25 cellular contexts compared by ENCODE assay signal in genomic region chr4:666822-667544, GRCh38. TPM values are rescaled to one million over a fixed set of nuclear protein-coding genes. Genes with fewer than 3 reads are reported as not detected.
DNase-seq lines count a peak whose midpoint lies in the region; ATAC-seq and TF ChIP-seq lines count a peak whose summit lies in the region.
"Had no signal": no experiment of that assay in that cellular context is flagged by ENCODE, and none has a peak within 500 bp of the region (broad histone marks: within the 10 kb centered on the region; RNA-seq: fewer than 3 reads in every experiment).

No MANE protein-coding gene starts in this region.

- peaks cover 0 to 18% of the 10 kb centered on the region in 2 donors for H3K4me1 ChIP-seq in right atrium auricular region
- H3K4me1 ChIP-seq in spleen: peaks cover 3 to 34% (median 19%) of the 10 kb centered on the region in 6 donors
- no peaks in the 10 kb centered on the region for H3K4me1 ChIP-seq in adrenal gland (replicated peaks in 1 of 2)
- H3K4me1 ChIP-seq: A549 had no signal

- H3K27ac ChIP-seq in right atrium auricular region (no peak overlapping the region), layer of hippocampus (ENCODE audit: low read depth, low read length) (peak overlapping the region; percentile 66), spleen (no peak overlapping the region), adrenal gland (no peak overlapping the region)
- H3K27ac ChIP-seq: A549, brain microvascular endothelial cell, hepatocyte, HL-60, tibial nerve had no signal

- intact Hi-C loops in Right ventricle myocardium superior (cut with DNase I): no loop called here
- intact Hi-C loops in spleen (cut with DNase I; ENCODE audit: low total_unique reads): no loop called here
- intact Hi-C loops in adrenal gland (cut with DNase I): no loop called here

- no peak for ATAC-seq in Right ventricle myocardium superior (ENCODE audit: poor library complexity)
- ATAC-seq: activated CD4-positive, CD25-positive, alpha-beta regulatory T cell treated with anti-CD3 and anti-CD28 coated beads, Interleukin-2, amount 50 U/mL, for 24 hours; activated CD8-positive, alpha-beta memory T cell treated with anti-CD3 and anti-CD28 coated beads, Interleukin-2, amount 10 ng/mL, durations not matched to agents 7 days and 5 days; HCT116; left colon; T-helper 17 cell had no signal

- H3K27me3 ChIP-seq in right atrium auricular region (no peaks in the 10 kb centered on the region), layer of hippocampus (ENCODE audit: control insufficient read depth, insufficient read depth, low read length) (no peaks in the 10 kb centered on the region), spleen (replicated peaks in 1 of 7) (no peaks in the 10 kb centered on the region), adrenal gland (peaks cover 6% of the 10 kb centered on the region)
- H3K27me3 ChIP-seq: hepatocyte had no signal

- 86 to 94% (median 89%) methylated on average over 19 to 28 of the region's 28 CpGs for WGBS in spleen, 5 donors
- WGBS in adrenal gland, 4 donors: 82 to 87% (median 83%) methylated on average over 10 to 28 of the region's 28 CpGs

- DNase-seq in Right ventricle myocardium superior (peak; percentile 39), right atrium auricular region (ENCODE audit: low spot score) (no peak), spleen (peak; percentile 75), pons (ENCODE audit: low spot score) (no peak), adrenal gland (no peak)
- DNase-seq: activated CD4-positive, alpha-beta T cell treated with anti-CD3 and anti-CD28 coated beads, Interleukin-2, amount 50 U/mL, for 4 hours; activated CD8-positive, alpha-beta memory T cell treated with anti-CD3 and anti-CD28 coated beads, Interleukin-2, amount 10 ng/mL, durations not matched to agents 7 days and 5 days; activated naive CD4-positive, alpha-beta T cell treated with Interleukin-2 at 50 U/mL for 16 hours; brain microvascular endothelial cell; CD4-positive, alpha-beta T cell; left colon; NCI-H1417; NCI-H2081; NCI-H526; PC-3; stimulated activated CD4-positive, alpha-beta T cell treated with anti-CD3 and anti-CD28 coated beads, Interleukin-4, amount 100 ng/mL, for 24 hours; T-helper 17 cell had no signal

- H3K9me3 ChIP-seq in right atrium auricular region (no peaks in the 10 kb centered on the region), spleen (no peaks in the 10 kb centered on the region), adrenal gland (replicated peaks in 1 of 3) (no peaks in the 10 kb centered on the region)
- H3K9me3 ChIP-seq: A549, tibial nerve had no signal

- H3K36me3 ChIP-seq in right atrium auricular region (peaks cover 14% of the 10 kb centered on the region), spleen (peaks cover 0 to 23% (median 16%) of the 10 kb centered on the region in 6 donors), adrenal gland (replicated peaks in 1 of 2) (peaks cover 0 to 12% of the 10 kb centered on the region in 2 donors)

- H3K4me3 ChIP-seq in right atrium auricular region (no peak overlapping the region), spleen (no peak overlapping the region), adrenal gland (no peak overlapping the region)
- H3K4me3 ChIP-seq: A549, hepatocyte, tibial nerve had no signal

- TF ChIP-seq POLR2A in spleen (IDR thresholded peaks at IDR 0.05) (no peak), adrenal gland (IDR thresholded peaks at IDR 0.05) (no peak)

- no peak for TF ChIP-seq CTCF in right atrium auricular region (IDR thresholded peaks at IDR 0.05)
- TF ChIP-seq CTCF in spleen (IDR thresholded peaks at IDR 0.05 in 8 of 11, conservative IDR thresholded peaks at IDR 0.05 in 3 of 11): no peak
- no peak for TF ChIP-seq CTCF in adrenal gland (IDR thresholded peaks at IDR 0.05)

RNA-seq across cellular contexts. Expression of gene ATP5ME, which starts 7.1 kb away (rescaled TPM):
- total RNA-seq in Right ventricle myocardium superior: 1,145 TPM
- total RNA-seq in right atrium auricular region: 100 to 1,000 TPM in 1 of 2 donors, 10 to 100 TPM in 1; 85.1 to 265 TPM
- total RNA-seq in spleen: 100 to 1,000 TPM in 4 of 7 donors, 10 to 100 TPM in 3; 51.7 to 187 (median 160) TPM
- 100 to 1,000 TPM; 444 to 497 (median 461) TPM for polyA plus RNA-seq in spleen
- 100 to 1,000 TPM in 6 of 8 donors, 10 to 100 TPM in 2; 43.4 to 375 (median 296) TPM for total RNA-seq in adrenal gland
- polyA plus RNA-seq in adrenal gland: 1,000 to 10,000 TPM in 1 of 3 donors, 100 to 1,000 TPM in 2; 501 to 1,353 (median 885) TPM

RNA-seq across cellular contexts. Expression of gene MYL5, which starts 7.4 kb away (rescaled TPM):
- total RNA-seq in Right ventricle myocardium superior: 3.7 TPM
- total RNA-seq in right atrium auricular region: 1 to 10 TPM; 3.2 to 3.6 TPM
- total RNA-seq in spleen: 10 to 100 TPM in 6 of 7 donors, 1 to 10 TPM in 1; 9.2 to 28.2 (median 14.6) TPM
- polyA plus RNA-seq in spleen: 10 to 100 TPM; 18.9 to 32.6 (median 20.0) TPM
- total RNA-seq in adrenal gland: 10 to 100 TPM in 7 of 8 donors, 1 to 10 TPM in 1; 5.9 to 31.7 (median 18.7) TPM
- 10 to 100 TPM; 13.3 to 77.6 (median 64.4) TPM for polyA plus RNA-seq in adrenal gland

RNA-seq across cellular contexts. Expression of gene SLC49A3, which starts 22.0 kb away (rescaled TPM):
- 14.6 TPM for total RNA-seq in Right ventricle myocardium superior
- 10 to 100 TPM in 1 of 2 donors, 1 to 10 TPM in 1; 10.0 to 12.0 TPM for total RNA-seq in right atrium auricular region
- 10 to 100 TPM; 11.2 to 28.8 (median 21.2) TPM for total RNA-seq in spleen
- polyA plus RNA-seq in spleen: 10 to 100 TPM in 2 of 3 donors, 1 to 10 TPM in 1; 5.6 to 19.3 (median 11.7) TPM
- total RNA-seq in adrenal gland: 10 to 100 TPM in 3 of 8 donors, 1 to 10 TPM in 5; 2.4 to 15.0 (median 7.3) TPM
- 10 to 100 TPM in 2 of 3 donors, 1 to 10 TPM in 1; 1.4 to 24.5 (median 11.1) TPM for polyA plus RNA-seq in adrenal gland
- total RNA-seq: PC-3 had no signal
- polyA plus RNA-seq: neural cell had no signal

RNA-seq across cellular contexts. Expression of gene PCGF3, which starts 38.6 kb away (rescaled TPM):
- total RNA-seq in Right ventricle myocardium superior (20.8 TPM), right atrium auricular region (10 to 100 TPM; 17.9 to 22.6 TPM), spleen (100 to 1,000 TPM in 1 of 7 donors, 10 to 100 TPM in 6; 52.0 to 102 (median 80.3) TPM), adrenal gland (100 to 1,000 TPM in 2 of 8 donors, 10 to 100 TPM in 6; 49.4 to 145 (median 70.7) TPM)
- polyA plus RNA-seq in spleen (10 to 100 TPM; 29.7 to 84.2 (median 53.3) TPM), adrenal gland (100 to 1,000 TPM in 1 of 3 donors, 10 to 100 TPM in 2; 26.4 to 178 (median 99.2) TPM)

RNA-seq across cellular contexts. Expression of gene PDE6B, which starts 41.6 kb away (rescaled TPM):
- total RNA-seq in Right ventricle myocardium superior (1.1 TPM), right atrium auricular region (1 to 10 TPM; 2.3 to 4.6 TPM), spleen (10 to 100 TPM in 6 of 7 donors, 1 to 10 TPM in 1; 10.0 to 19.8 (median 15.8) TPM), adrenal gland (1 to 10 TPM in 5 of 8 donors, under 1 TPM in 1, not detected in 2; 0.86 to 5.0 (median 2.2) TPM)
- polyA plus RNA-seq in spleen (1 to 10 TPM; 4.4 to 7.7 (median 6.1) TPM), adrenal gland (1 to 10 TPM in 1 of 3 donors, under 1 TPM in 2; 0.68 to 1.8 (median 0.71) TPM)
- total RNA-seq: PC-3 had no signal
- polyA plus RNA-seq: A549 had no signal

Comparison
In these comparisons a context has a peak if more than half of its experiments do, and no peak if none do; other contexts are left out.
1. DNase-seq: peak in Right ventricle myocardium superior (single experiment) and spleen (single experiment); none in right atrium auricular region (single experiment), pons (single experiment) and adrenal gland (0 of 7).